ENCODE assay signal across 19 cellular contexts in genomic region chr13:63497601-63498000, GRCh38.
"Had no signal": no experiment of that assay in that cellular context is flagged by ENCODE, and none has a peak within 500 bp of the region (broad histone marks: within the 10 kb centered on the region; RNA-seq: fewer than 3 reads in every experiment).

No MANE protein-coding gene starts in this region.

- H3K27me3 ChIP-seq: adrenal gland, cardiac muscle cell, neutrophil, spleen, upper lobe of right lung had no signal

- H3K4me1 Mint-ChIP-seq: activated CD4-positive, alpha-beta T cell treated with anti-CD3 and anti-CD28 coated beads for 36 hours; activated naive CD4-positive, alpha-beta T cell treated with anti-CD3 and anti-CD28 coated beads, Interleukin-2, amount 50 U/mL, for 24 hours; mesothelial cell of epicardium; stimulated activated memory B cell treated with anti-CD40 and anti-IgM and Interleukin-4, amounts not matched to agents 10 μg/mL and 1 μg/mL and 100 μg/mL, for 72 hours had no signal

- DNase-seq: activated CD4-positive, alpha-beta T cell treated with anti-CD3 and anti-CD28 coated beads for 36 hours; activated CD4-positive, alpha-beta T cell treated with anti-CD3 and anti-CD28 coated beads, Interleukin-2, amount 50 U/mL, for 48 hours; activated gamma-delta T cell; adrenal gland; effector memory CD8-positive, alpha-beta T cell; hippocampal formation; lower lobe of right lung; spleen; stimulated activated CD4-positive, alpha-beta T cell treated with anti-CD3 and anti-CD28 coated beads, Interleukin-4, amount 100 ng/mL, for 4 hours; SW 1271; T-helper 2 cell; upper lobe of right lung had no signal

- ATAC-seq: activated CD4-positive, alpha-beta T cell treated with anti-CD3 and anti-CD28 coated beads for 36 hours; effector memory CD8-positive, alpha-beta T cell; lower lobe of right lung; natural killer cell treated with Interleukin-12 subunit alpha and Interleukin-12 subunit beta and Interleukin-15 and Interleukin-18, amount 100 ng/mL, for 72 hours; stimulated activated memory B cell treated with anti-CD40 and anti-IgM and Interleukin-4, amounts not matched to agents 10 μg/mL and 1 μg/mL and 100 μg/mL, for 72 hours; upper lobe of right lung had no signal

- H3K9me3 ChIP-seq: adrenal gland, lower lobe of right lung, neutrophil, upper lobe of right lung had no signal

- H3K36me3 Mint-ChIP-seq: activated naive CD4-positive, alpha-beta T cell treated with anti-CD3 and anti-CD28 coated beads, Interleukin-2, amount 50 U/mL, for 24 hours; natural killer cell treated with Interleukin-12 subunit alpha and Interleukin-12 subunit beta and Interleukin-15 and Interleukin-18, amount 100 ng/mL, for 72 hours; stimulated activated memory B cell treated with anti-CD40 and anti-IgM and Interleukin-4, amounts not matched to agents 10 μg/mL and 1 μg/mL and 100 μg/mL, for 72 hours had no signal

- H3K27me3 Mint-ChIP-seq: activated CD4-positive, alpha-beta T cell treated with anti-CD3 and anti-CD28 coated beads for 36 hours; activated naive CD4-positive, alpha-beta T cell treated with anti-CD3 and anti-CD28 coated beads, Interleukin-2, amount 50 U/mL, for 24 hours; effector memory CD8-positive, alpha-beta T cell; natural killer cell treated with Interleukin-12 subunit alpha and Interleukin-12 subunit beta and Interleukin-15 and Interleukin-18, amount 100 ng/mL, for 72 hours; stimulated activated memory B cell treated with anti-CD40 and anti-IgM and Interleukin-4, amounts not matched to agents 10 μg/mL and 1 μg/mL and 100 μg/mL, for 72 hours had no signal

- H3K27ac Mint-ChIP-seq: activated CD4-positive, alpha-beta T cell treated with anti-CD3 and anti-CD28 coated beads for 36 hours; activated naive CD4-positive, alpha-beta T cell treated with anti-CD3 and anti-CD28 coated beads, Interleukin-2, amount 50 U/mL, for 24 hours; effector memory CD8-positive, alpha-beta T cell; mesothelial cell of epicardium; natural killer cell treated with Interleukin-12 subunit alpha and Interleukin-12 subunit beta and Interleukin-15 and Interleukin-18, amount 100 ng/mL, for 72 hours; stimulated activated memory B cell treated with anti-CD40 and anti-IgM and Interleukin-4, amounts not matched to agents 10 μg/mL and 1 μg/mL and 100 μg/mL, for 72 hours had no signal

- H3K27ac ChIP-seq: adrenal gland, cardiac muscle cell, lower lobe of right lung, neutrophil, spleen, upper lobe of right lung had no signal

- H3K4me3 ChIP-seq: adrenal gland, cardiac muscle cell, lower lobe of right lung, spleen, upper lobe of right lung had no signal

- H3K4me1 ChIP-seq: adrenal gland, lower lobe of right lung, spleen, upper lobe of right lung had no signal

- FAIRE-seq: keratinocyte had no signal

- H3K36me3 ChIP-seq: adrenal gland, cardiac muscle cell, lower lobe of right lung, neutrophil, spleen, upper lobe of right lung had no signal

- H3K4me3 Mint-ChIP-seq: activated CD4-positive, alpha-beta T cell treated with anti-CD3 and anti-CD28 coated beads for 36 hours; activated naive CD4-positive, alpha-beta T cell treated with anti-CD3 and anti-CD28 coated beads, Interleukin-2, amount 50 U/mL, for 24 hours; effector memory CD8-positive, alpha-beta T cell; mesothelial cell of epicardium; natural killer cell treated with Interleukin-12 subunit alpha and Interleukin-12 subunit beta and Interleukin-15 and Interleukin-18, amount 100 ng/mL, for 72 hours; stimulated activated memory B cell treated with anti-CD40 and anti-IgM and Interleukin-4, amounts not matched to agents 10 μg/mL and 1 μg/mL and 100 μg/mL, for 72 hours had no signal
